1 cellular context compared by ENCODE assay signal in the genomic region with DNA sequence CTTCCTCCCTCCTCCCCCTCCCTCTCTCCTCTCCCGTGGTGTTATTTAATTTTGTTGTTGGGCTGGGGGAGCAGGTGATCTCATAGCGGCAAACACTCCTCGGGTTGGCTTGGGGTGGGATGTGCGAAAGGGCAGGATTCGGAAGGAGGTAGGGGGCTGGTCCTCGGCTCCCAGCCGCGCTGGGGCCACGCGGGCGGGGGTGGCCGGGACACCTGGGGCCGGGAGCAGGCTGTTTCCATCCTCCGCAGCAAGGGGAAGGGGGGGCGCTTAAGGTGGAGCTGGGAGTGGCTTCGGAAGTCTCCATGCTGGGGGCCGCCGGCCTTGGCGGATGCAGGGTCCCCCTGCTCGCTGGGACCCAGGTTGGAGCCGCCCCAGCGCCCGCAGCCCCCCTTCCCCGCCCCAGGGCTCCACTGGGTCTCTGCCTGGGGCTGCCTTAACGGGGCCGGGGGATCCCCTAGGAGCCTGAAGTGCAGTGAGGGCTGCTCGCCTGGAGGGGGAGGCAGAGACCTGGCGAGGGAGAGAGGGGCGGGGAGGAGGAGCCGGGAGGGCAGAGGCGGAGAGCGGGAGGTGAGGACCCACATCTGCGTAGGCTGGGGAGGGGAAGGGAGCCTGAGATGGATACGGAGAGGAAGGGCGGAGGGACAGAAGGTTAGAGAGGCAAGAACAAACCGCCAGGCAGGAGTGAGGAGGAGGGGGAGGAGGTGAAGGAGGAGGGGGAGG.
A peak's percentile ranks its signal among the peaks of the same experiment; 100 is the strongest.
TF ChIP-seq lines count a peak whose summit lies in the region.

No MANE protein-coding gene starts in this region.

TF ChIP-seq in HEK293, 187 proteins besides CTCF, POLR2A, EP300 and RAD21 (continued from another document and continues in another):
- TF ChIP-seq, protein P1, sequence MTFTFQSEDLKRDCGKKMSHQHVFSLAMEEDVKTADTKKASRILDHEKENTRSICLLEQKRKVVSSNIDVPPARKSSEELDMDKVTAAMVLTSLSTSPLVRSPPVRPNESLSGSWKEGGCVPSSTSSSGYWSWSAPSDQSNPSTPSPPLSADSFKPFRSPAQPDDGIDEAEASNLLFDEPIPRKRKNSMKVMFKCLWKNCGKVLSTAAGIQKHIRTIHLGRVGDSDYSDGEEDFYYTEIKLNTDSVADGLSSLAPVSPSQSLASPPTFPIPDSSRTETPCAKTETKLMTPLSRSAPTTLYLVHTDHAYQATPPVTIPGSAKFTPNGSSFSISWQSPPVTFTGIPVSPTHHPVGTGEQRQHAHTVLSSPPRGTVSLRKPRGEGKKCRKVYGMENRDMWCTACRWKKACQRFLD (tag by site-specific recombination; IDR thresholded peaks at IDR 0.05), result no peak
- no peak for TF ChIP-seq ZNF155 (tag by site-specific recombination; IDR thresholded peaks at IDR 0.05)
- no peak for TF ChIP-seq ZNF529 (tag by site-specific recombination; IDR thresholded peaks at IDR 0.05; ENCODE audit: insufficient replicate concordance)
- TF ChIP-seq ZNF76 (tag by site-specific recombination; IDR thresholded peaks at IDR 0.05; ENCODE audit: borderline replicate concordance, low read depth), result peak; percentile 31; the same call in 1 of the 2 replicates
- TF ChIP-seq, protein P2, sequence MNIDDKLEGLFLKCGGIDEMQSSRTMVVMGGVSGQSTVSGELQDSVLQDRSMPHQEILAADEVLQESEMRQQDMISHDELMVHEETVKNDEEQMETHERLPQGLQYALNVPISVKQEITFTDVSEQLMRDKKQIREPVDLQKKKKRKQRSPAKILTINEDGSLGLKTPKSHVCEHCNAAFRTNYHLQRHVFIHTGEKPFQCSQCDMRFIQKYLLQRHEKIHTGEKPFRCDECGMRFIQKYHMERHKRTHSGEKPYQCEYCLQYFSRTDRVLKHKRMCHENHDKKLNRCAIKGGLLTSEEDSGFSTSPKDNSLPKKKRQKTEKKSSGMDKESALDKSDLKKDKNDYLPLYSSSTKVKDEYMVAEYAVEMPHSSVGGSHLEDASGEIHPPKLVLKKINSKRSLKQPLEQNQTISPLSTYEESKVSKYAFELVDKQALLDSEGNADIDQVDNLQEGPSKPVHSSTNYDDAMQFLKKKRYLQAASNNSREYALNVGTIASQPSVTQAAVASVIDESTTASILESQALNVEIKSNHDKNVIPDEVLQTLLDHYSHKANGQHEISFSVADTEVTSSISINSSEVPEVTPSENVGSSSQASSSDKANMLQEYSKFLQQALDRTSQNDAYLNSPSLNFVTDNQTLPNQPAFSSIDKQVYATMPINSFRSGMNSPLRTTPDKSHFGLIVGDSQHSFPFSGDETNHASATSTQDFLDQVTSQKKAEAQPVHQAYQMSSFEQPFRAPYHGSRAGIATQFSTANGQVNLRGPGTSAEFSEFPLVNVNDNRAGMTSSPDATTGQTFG (tag by site-specific recombination; IDR thresholded peaks at IDR 0.05; ENCODE audit: borderline replicate concordance), result no peak
- no peak for TF ChIP-seq ZNF426 (tag by site-specific recombination; IDR thresholded peaks at IDR 0.05)
- no peak for TF ChIP-seq ZNF19 (tag by site-specific recombination; IDR thresholded peaks at IDR 0.05; ENCODE audit: low read depth)
- TF ChIP-seq ZFHX2 (tag by site-specific recombination; conservative IDR thresholded peaks at IDR 0.05), result peak; percentile 97
- no peak for TF ChIP-seq ZNF707 (tag by site-specific recombination; IDR thresholded peaks at IDR 0.05)
- TF ChIP-seq ZNF10 (tag by site-specific recombination; IDR thresholded peaks at IDR 0.05), result 0 out of 2 replicates have a peak, but pooled peaks have one; percentile 7
- TF ChIP-seq, protein P3, sequence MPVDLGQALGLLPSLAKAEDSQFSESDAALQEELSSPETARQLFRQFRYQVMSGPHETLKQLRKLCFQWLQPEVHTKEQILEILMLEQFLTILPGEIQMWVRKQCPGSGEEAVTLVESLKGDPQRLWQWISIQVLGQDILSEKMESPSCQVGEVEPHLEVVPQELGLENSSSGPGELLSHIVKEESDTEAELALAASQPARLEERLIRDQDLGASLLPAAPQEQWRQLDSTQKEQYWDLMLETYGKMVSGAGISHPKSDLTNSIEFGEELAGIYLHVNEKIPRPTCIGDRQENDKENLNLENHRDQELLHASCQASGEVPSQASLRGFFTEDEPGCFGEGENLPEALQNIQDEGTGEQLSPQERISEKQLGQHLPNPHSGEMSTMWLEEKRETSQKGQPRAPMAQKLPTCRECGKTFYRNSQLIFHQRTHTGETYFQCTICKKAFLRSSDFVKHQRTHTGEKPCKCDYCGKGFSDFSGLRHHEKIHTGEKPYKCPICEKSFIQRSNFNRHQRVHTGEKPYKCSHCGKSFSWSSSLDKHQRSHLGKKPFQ (tag by site-specific recombination; IDR thresholded peaks at IDR 0.05), result no peak
- peak; percentile 73 for TF ChIP-seq ZBTB8A (tag by site-specific recombination; IDR thresholded peaks at IDR 0.05)
- TF ChIP-seq ZNF610 (tag by site-specific recombination; IDR thresholded peaks at IDR 0.05; ENCODE audit: borderline replicate concordance), result peak; percentile 24; the same call in 1 of the 2 replicates
- TF ChIP-seq ZBTB44 (tag by site-specific recombination; IDR thresholded peaks at IDR 0.05), result peak; percentile 64; the same call in 1 of the 2 replicates
- TF ChIP-seq ZNF23 (tag by site-specific recombination; IDR thresholded peaks at IDR 0.05; ENCODE audit: borderline replicate concordance), result no peak
- no peak for TF ChIP-seq ZNF274 (IDR thresholded peaks at IDR 0.05; ENCODE audit: low read length)
- no peak for TF ChIP-seq ZNF274 (tag by site-specific recombination; IDR thresholded peaks at IDR 0.05; ENCODE audit: borderline replicate concordance)
- no peak for TF ChIP-seq ZNF510 (tag by site-specific recombination; IDR thresholded peaks at IDR 0.05; ENCODE audit: insufficient replicate concordance)
- TF ChIP-seq ZNF26 (tag by site-specific recombination; IDR thresholded peaks at IDR 0.05), result no peak
- TF ChIP-seq, protein P4, sequence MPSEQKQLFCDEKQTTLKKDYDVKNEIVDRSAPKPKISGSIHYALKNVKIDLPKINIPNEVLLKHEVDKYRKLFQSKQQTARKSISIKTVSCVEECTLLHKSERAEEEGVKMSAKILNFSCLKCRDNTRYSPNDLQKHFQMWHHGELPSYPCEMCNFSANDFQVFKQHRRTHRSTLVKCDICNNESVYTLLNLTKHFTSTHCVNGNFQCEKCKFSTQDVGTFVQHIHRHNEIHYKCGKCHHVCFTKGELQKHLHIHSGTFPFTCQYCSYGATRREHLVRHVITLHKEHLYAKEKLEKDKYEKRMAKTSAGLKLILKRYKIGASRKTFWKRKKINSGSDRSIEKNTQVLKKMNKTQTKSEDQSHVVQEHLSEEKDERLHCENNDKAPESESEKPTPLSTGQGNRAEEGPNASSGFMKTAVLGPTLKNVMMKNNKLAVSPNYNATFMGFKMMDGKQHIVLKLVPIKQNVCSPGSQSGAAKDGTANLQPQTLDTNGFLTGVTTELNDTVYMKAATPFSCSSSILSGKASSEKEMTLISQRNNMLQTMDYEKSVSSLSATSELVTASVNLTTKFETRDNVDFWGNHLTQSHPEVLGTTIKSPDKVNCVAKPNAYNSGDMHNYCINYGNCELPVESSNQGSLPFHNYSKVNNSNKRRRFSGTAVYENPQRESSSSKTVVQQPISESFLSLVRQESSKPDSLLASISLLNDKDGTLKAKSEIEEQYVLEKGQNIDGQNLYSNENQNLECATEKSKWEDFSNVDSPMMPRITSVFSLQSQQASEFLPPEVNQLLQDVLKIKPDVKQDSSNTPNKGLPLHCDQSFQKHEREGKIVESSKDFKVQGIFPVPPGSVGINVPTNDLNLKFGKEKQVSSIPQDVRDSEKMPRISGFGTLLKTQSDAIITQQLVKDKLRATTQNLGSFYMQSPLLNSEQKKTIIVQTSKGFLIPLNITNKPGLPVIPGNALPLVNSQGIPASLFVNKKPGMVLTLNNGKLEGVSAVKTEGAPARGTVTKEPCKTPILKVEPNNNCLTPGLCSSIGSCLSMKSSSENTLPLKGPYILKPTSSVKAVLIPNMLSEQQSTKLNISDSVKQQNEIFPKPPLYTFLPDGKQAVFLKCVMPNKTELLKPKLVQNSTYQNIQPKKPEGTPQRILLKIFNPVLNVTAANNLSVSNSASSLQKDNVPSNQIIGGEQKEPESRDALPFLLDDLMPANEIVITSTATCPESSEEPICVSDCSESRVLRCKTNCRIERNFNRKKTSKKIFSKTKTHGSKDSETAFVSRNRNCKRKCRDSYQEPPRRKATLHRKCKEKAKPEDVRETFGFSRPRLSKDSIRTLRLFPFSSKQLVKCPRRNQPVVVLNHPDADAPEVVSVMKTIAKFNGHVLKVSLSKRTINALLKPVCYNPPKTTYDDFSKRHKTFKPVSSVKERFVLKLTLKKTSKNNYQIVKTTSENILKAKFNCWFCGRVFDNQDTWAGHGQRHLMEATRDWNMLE (tag by site-specific recombination; conservative IDR thresholded peaks at IDR 0.05; ENCODE audit: low read depth), result no peak
- TF ChIP-seq ZNF37A (tag by site-specific recombination; IDR thresholded peaks at IDR 0.05), result no peak
- no peak for TF ChIP-seq SCRT2 (tag by site-specific recombination; IDR thresholded peaks at IDR 0.05)
- 0 out of 2 replicates have a peak, but pooled peaks have one; percentile 1 for TF ChIP-seq FEZF1 (tag by site-specific recombination; IDR thresholded peaks at IDR 0.05)
- no peak for TF ChIP-seq YY1 (tag by site-specific recombination; IDR thresholded peaks at IDR 0.05)
- TF ChIP-seq ZBTB21 (tag by site-specific recombination; IDR thresholded peaks at IDR 0.05), result no peak
- no peak for TF ChIP-seq ZNF121 (tag by site-specific recombination; IDR thresholded peaks at IDR 0.05)
- no peak for TF ChIP-seq ZNF555 (tag by site-specific recombination; conservative IDR thresholded peaks at IDR 0.05)
- no peak for TF ChIP-seq ZNF677 (tag by site-specific recombination; IDR thresholded peaks at IDR 0.05)
- no peak for TF ChIP-seq RBAK (tag by site-specific recombination; IDR thresholded peaks at IDR 0.05)
- TF ChIP-seq SP3 (tag by site-specific recombination; IDR thresholded peaks at IDR 0.05), result peak; percentile 74
- TF ChIP-seq ZNF596 (tag by site-specific recombination; IDR thresholded peaks at IDR 0.05), result 0 out of 2 replicates have a peak, but pooled peaks have one; percentile 24
- TF ChIP-seq, protein P5, sequence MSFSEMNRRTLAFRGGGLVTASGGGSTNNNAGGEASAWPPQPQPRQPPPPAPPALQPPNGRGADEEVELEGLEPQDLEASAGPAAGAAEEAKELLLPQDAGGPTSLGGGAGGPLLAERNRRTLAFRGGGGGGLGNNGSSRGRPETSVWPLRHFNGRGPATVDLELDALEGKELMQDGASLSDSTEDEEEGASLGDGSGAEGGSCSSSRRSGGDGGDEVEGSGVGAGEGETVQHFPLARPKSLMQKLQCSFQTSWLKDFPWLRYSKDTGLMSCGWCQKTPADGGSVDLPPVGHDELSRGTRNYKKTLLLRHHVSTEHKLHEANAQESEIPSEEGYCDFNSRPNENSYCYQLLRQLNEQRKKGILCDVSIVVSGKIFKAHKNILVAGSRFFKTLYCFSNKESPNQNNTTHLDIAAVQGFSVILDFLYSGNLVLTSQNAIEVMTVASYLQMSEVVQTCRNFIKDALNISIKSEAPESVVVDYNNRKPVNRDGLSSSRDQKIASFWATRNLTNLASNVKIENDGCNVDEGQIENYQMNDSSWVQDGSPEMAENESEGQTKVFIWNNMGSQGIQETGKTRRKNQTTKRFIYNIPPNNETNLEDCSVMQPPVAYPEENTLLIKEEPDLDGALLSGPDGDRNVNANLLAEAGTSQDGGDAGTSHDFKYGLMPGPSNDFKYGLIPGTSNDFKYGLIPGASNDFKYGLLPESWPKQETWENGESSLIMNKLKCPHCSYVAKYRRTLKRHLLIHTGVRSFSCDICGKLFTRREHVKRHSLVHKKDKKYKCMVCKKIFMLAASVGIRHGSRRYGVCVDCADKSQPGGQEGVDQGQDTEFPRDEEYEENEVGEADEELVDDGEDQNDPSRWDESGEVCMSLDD (tag by site-specific recombination; IDR thresholded peaks at IDR 0.05), result peak; percentile 88
- TF ChIP-seq MYNN (tag by site-specific recombination; IDR thresholded peaks at IDR 0.05; ENCODE audit: borderline replicate concordance), result no peak
- peak; percentile 79 for TF ChIP-seq KLF16 (tag by site-specific recombination; IDR thresholded peaks at IDR 0.05)
- peak; percentile 96 for TF ChIP-seq ZIC2 (tag by site-specific recombination; IDR thresholded peaks at IDR 0.05)
- no peak for TF ChIP-seq ZNF239 (tag by site-specific recombination; IDR thresholded peaks at IDR 0.05)
- TF ChIP-seq HOXD13 (CRISPR knock-in tag; IDR thresholded peaks at IDR 0.05; ENCODE audit: borderline replicate concordance), result no peak
- TF ChIP-seq GLIS1 (tag by site-specific recombination; IDR thresholded peaks at IDR 0.05), result peak; percentile 98
- peak; percentile 31; the same call in 1 of the 2 replicates for TF ChIP-seq ZNF394 (tag by site-specific recombination; IDR thresholded peaks at IDR 0.05; ENCODE audit: borderline replicate concordance)
- no peak for TF ChIP-seq ZNF530 (tag by site-specific recombination; IDR thresholded peaks at IDR 0.05; ENCODE audit: low read depth)
- no peak for TF ChIP-seq ZNF138 (tag by site-specific recombination; IDR thresholded peaks at IDR 0.05; ENCODE audit: borderline replicate concordance)
- TF ChIP-seq ZNF184 (tag by site-specific recombination; IDR thresholded peaks at IDR 0.05), result no peak
- no peak for TF ChIP-seq GFI1B (tag by site-specific recombination; IDR thresholded peaks at IDR 0.05)
- no peak for TF ChIP-seq ZNF362 (tag by site-specific recombination; IDR thresholded peaks at IDR 0.05)
- TF ChIP-seq ZNF548 (tag by site-specific recombination; IDR thresholded peaks at IDR 0.05), result no peak
